In genomic region chr17:7043544-7044268, GRCh38 we compare ENCODE assay signal across 8 cellular contexts. TPM values are rescaled to one million over a fixed set of nuclear protein-coding genes. Genes with fewer than 3 reads are reported as not detected.
DNase-seq lines count a peak whose midpoint lies in the region; ATAC-seq and TF ChIP-seq lines count a peak whose summit lies in the region.

Gene SLC16A11 (minus strand): TSS chr17:7044092. CDS start chr17:7043513, 579 bp downstream.

- CTCF ChIA-PET in PC-9 (lab: Charles Lee): no interaction called here

- TF ChIP-seq EP300 in stomach (IDR thresholded peaks at IDR 0.05): no peak

- H3K27ac ChIP-seq in PC-9: peak within 1 kb of the TSS; percentile 97
- H3K27ac ChIP-seq in lower lobe of right lung: peak within 1 kb of the TSS; percentile 71
- peak within 1 kb of the TSS in 2 of 5 donors; percentile 39 to 63 for H3K27ac ChIP-seq in stomach

- intact Hi-C loops in PC-9 (cut with micrococcal nuclease; ENCODE audit: unreplicated experiment) (loop anchor here (10.0 kb wide), 1 partner anchor 541 kb away; the partner anchor contains the start of gene MPDU1), lower lobe of right lung (cut with DNase I) (no loop called here), stomach (cut with DNase I; ENCODE audit: low total_unique reads) (no loop called here)

- H3K4me3 ChIP-seq in PC-9 (no peak within 1 kb of the TSS), lower lobe of right lung (peak within 1 kb of the TSS; percentile 58), stomach (peak within 1 kb of the TSS; percentile 36 to 51 (median 43))

- peaks cover 50% of the 10 kb centered on the region for H3F3A ChIP-seq in PC-9 (ENCODE audit: insufficient read depth, low read depth)

- H3K36me3 ChIP-seq in PC-9 (ENCODE audit: low read depth): no peaks in the 10 kb centered on the region
- no peaks in the 10 kb centered on the region for H3K36me3 ChIP-seq in lower lobe of right lung
- no peaks in the 10 kb centered on the region for H3K36me3 ChIP-seq in stomach

- no peaks in the 10 kb centered on the region for H3K9me2 ChIP-seq in PC-9 (ENCODE audit: insufficient read depth)

- TF ChIP-seq POLR2A in GM18951 (IDR thresholded peaks at IDR 0.05; ENCODE audit: extremely low read depth, insufficient read depth, insufficient read length) (peak; percentile 19), stomach (IDR thresholded peaks at IDR 0.05) (no peak)

- peak within 1 kb of the TSS; percentile 81 for H3K4me2 ChIP-seq in PC-9

- H3K79me2 ChIP-seq in PC-9 (ENCODE audit: low read depth): no peaks in the 10 kb centered on the region

- in situ Hi-C loops in GM18951 (cut with MboI; ENCODE audit: low sequenced_read_pairs, unreplicated experiment): no loop called here

- H3K9me3 ChIP-seq in PC-9 (ENCODE audit: insufficient read depth, low read depth) (no peaks in the 10 kb centered on the region), lower lobe of right lung (no peaks in the 10 kb centered on the region), stomach (no peaks in the 10 kb centered on the region)

- no peaks in the 10 kb centered on the region; the same call in 1 of the 2 replicates for H4K20me1 ChIP-seq in PC-9 (ENCODE audit: insufficient read depth)

- 3 to 6% (median 6%) methylated on average over 17 to 58 of the region's 58 CpGs for WGBS in stomach, 5 donors

- no peak within 1 kb of the TSS for H2AFZ ChIP-seq in PC-9

- H3K4me1 ChIP-seq in PC-9 (replicated peaks; ENCODE audit: insufficient read depth): peaks cover 34% of the 10 kb centered on the region
- peaks cover 29% of the 10 kb centered on the region for H3K4me1 ChIP-seq in lower lobe of right lung
- peaks cover 29 to 55% (median 48%) of the 10 kb centered on the region in 4 donors for H3K4me1 ChIP-seq in stomach

- peak in 1 of 2 experiments; percentile 50 for DNase-seq in PC-9
- peak; percentile 39 for DNase-seq in cerebellum (ENCODE audit: low spot score)
- peak; percentile 81 for DNase-seq in lower lobe of right lung
- peak; percentile 59 for DNase-seq in stomach
- DNase-seq in SIG-M5 treated with dmso at 0.1 percent for 504 hours (lab: John Stamatoyannopoulos, UW; ENCODE audit: unreplicated experiment): no peak
- no peak for DNase-seq in central memory CD4-positive, alpha-beta T cell
- no peak for DNase-seq in T1000 (lab: John Stamatoyannopoulos, UW)

- H3K27me3 ChIP-seq in PC-9 (ENCODE audit: insufficient read depth, low read depth) (no peaks in the 10 kb centered on the region), lower lobe of right lung (ENCODE audit: low read depth) (peaks cover 28% of the 10 kb centered on the region), stomach (peaks cover 0 to 62% (median 24%) of the 10 kb centered on the region in 3 donors)

- ATAC-seq in lower lobe of right lung: peak; percentile 38 to 56

- POLR2A ChIA-PET in PC-9 (lab: Charles Lee; ENCODE audit: unreplicated experiment): interaction anchor here (0.7 kb wide), 1 partner anchor 113 kb away, joined by 5 read pairs; no protein-coding TSS in a partner anchor

- TF ChIP-seq CTCF in PC-9 (conservative IDR thresholded peaks at IDR 0.05) (no peak), lower lobe of right lung (IDR thresholded peaks at IDR 0.05) (no peak), stomach (IDR thresholded peaks at IDR 0.05) (no peak)

- no TSS peak for BruUV-seq in PC-9 (replicated peaks; lab: Mats Ljungman, UMichigan)

RNA-seq across cellular contexts. Expression of gene SLC16A11, which starts in this region (rescaled TPM):
- total RNA-seq in PC-9 (2021) (not detected in 2 replicates), cerebellum (not detected), lower lobe of right lung (7.7 TPM), stomach (not detected)
- 1 to 10 TPM in 2 of 3 donors, under 1 TPM in 1; 0.68 to 3.7 (median 2.3) TPM for polyA plus RNA-seq in stomach

Comparison
In these comparisons a context has a peak if more than half of its experiments do, and no peak if none do; other contexts are left out.
1. Peak in DNase-seq in cerebellum; RNA of the gene not detected or under 1 TPM.
2. DNase-seq: peak in lower lobe of right lung (single experiment) and stomach (single experiment); none in SIG-M5 treated with dmso at 0.1 percent for 504 hours (single experiment), central memory CD4-positive, alpha-beta T cell (single experiment) and T1000 (single experiment).